ENCODE assay signal across 9 cellular contexts in genomic region chr5:141402553-141403328, GRCh38. TPM values are rescaled to one million over a fixed set of nuclear protein-coding genes. Genes with fewer than 3 reads are reported as not detected.
DNase-seq lines count a peak whose midpoint lies in the region; ATAC-seq and TF ChIP-seq lines count a peak whose summit lies in the region.
"Had no signal": no experiment of that assay in that cellular context is flagged by ENCODE, and none has a peak within 500 bp of the region (broad histone marks: within the 10 kb centered on the region; RNA-seq: fewer than 3 reads in every experiment).

Gene PCDHGA9 (plus strand): TSS chr5:141402778. CDS start chr5:141402953, 175 bp downstream.

- H3K36me3 ChIP-seq in lung (ENCODE audit: control insufficient read depth in 2 of 2, insufficient read depth in 2 of 2, low read length in 2 of 2), result no peaks in the 10 kb centered on the region

- H3K27me3 ChIP-seq in lung (ENCODE audit: control insufficient read depth, insufficient read depth), result no peaks in the 10 kb centered on the region

- DNase-seq in AG08395 (ENCODE audit: low spot score) (peak; percentile 31), GM13977 (ENCODE audit: low spot score) (peak; percentile 68), astrocyte of the spinal cord (ENCODE audit: low read depth, low spot score) (peak; percentile 42), lung (ENCODE audit: low spot score) (no peak), NCI-H1092 treated with DMSO at 0.1 percent for 48 hours (lab: John Stamatoyannopoulos, UW) (no peak)
- DNase-seq: stimulated activated CD4-positive, alpha-beta T cell treated with anti-CD3 and anti-CD28 coated beads, Interleukin-4, amount 100 ng/mL, for 4 hours had no signal

- H3K4me3 ChIP-seq in astrocyte of the spinal cord (ENCODE audit: low read depth, low read length) (peak within 1 kb of the TSS; percentile 29), lung (peak within 1 kb of the TSS; percentile 3)

- in situ Hi-C loops in GM13977 (cut with MboI; ENCODE audit: low pct_unique_long_range_greater_than_20kb, low sequenced_read_pairs, unreplicated experiment) (no loop called here), astrocyte of the spinal cord (cut with HindIII; ENCODE audit: low sequenced_read_pairs) (no loop called here)

- peaks cover 3 to 4% of the 10 kb centered on the region in 2 donors for H3K4me1 ChIP-seq in lung (ENCODE audit: control insufficient read depth in 2 of 2, insufficient read depth in 2 of 2, low read length in 2 of 2)

- TF ChIP-seq CTCF in GM13977 (IDR thresholded peaks at IDR 0.05; ENCODE audit: extremely low read depth, insufficient read depth, missing control alignments) (peak; percentile 41), astrocyte of the spinal cord (IDR thresholded peaks at IDR 0.05; ENCODE audit: low read depth, low read length) (peak; percentile 39), lung (IDR thresholded peaks at IDR 0.05; ENCODE audit: control extremely low read depth, extremely low read depth) (no peak)

- ATAC-seq in lung (ENCODE audit: insufficient read depth, low FRiP score) (no peak), GM21576 (IDR thresholded peaks at IDR 0.05; ENCODE audit: unreplicated experiment) (no peak), HG03521 (IDR thresholded peaks at IDR 0.05; ENCODE audit: unreplicated experiment) (no peak), GM18867 (IDR thresholded peaks at IDR 0.05; ENCODE audit: unreplicated experiment) (no peak)

- WGBS in lung, 2 donors, result 17 to 18% methylated on average over 30 of the region's 30 CpGs

- H3K27ac ChIP-seq in lung (ENCODE audit: low read depth in 1 of 2, low read length in 1 of 2), result no peak within 1 kb of the TSS

- peaks cover 3 to 47% of the 10 kb centered on the region in 2 donors for H3K9me3 ChIP-seq in lung (ENCODE audit: control insufficient read depth in 2 of 2, insufficient read depth in 1 of 2, low read length in 1 of 2)

RNA-seq across cellular contexts. Expression of gene PCDHGA9, which starts in this region (rescaled TPM):
- 10 to 100 TPM in 1 of 2 donors, 1 to 10 TPM in 1; 4.8 to 13.8 TPM for total RNA-seq in lung
- polyA plus RNA-seq in lung, result under 1 TPM; 0.59 to 0.90 TPM

Comparison
In these comparisons a context has a peak if more than half of its experiments do, and no peak if none do; other contexts are left out.
1. DNase-seq: peak in AG08395 (single experiment), GM13977 (single experiment) and astrocyte of the spinal cord (single experiment); none in lung (single experiment) and NCI-H1092 treated with DMSO at 0.1 percent for 48 hours (single experiment).